In the genomic region with DNA sequence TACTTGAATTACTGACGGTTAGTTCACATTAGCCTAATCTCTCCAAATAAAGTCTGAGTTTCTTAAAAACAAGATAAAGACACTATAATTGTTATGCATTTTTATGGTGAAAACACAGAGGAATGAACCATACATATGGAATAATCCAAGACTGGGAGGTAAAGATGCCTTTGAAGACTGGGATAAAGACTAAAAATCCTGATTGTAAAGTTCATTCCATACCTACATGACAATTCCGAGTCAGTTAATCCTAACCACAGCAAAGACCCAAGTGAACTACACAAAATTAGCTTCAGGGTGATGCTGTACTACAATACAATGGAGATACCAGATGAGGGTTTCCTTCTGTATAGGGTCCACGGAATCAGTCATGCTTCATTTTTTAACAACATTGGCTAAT, we compare ENCODE assay signal across 1 cellular context.
TF ChIP-seq lines count a peak whose summit lies in the region.

No MANE protein-coding gene starts in this region.

TF ChIP-seq in GM12878, 131 proteins besides CTCF, POLR2A, EP300 and RAD21 (continued from another document):
- TF ChIP-seq MTA3 (IDR thresholded peaks at IDR 0.05; ENCODE audit: borderline replicate concordance, low read length) (no peak), MYC (IDR thresholded peaks at IDR 0.05; ENCODE audit: insufficient read depth, insufficient read length, insufficient replicate concordance, low read length, severe bottlenecking) (no peak), RB1 (IDR thresholded peaks at IDR 0.05; ENCODE audit: borderline replicate concordance) (no peak), HSF1 (IDR thresholded peaks at IDR 0.05; ENCODE audit: low read depth, low read length) (no peak), CREB1 (IDR thresholded peaks at IDR 0.05; ENCODE audit: low read depth) (no peak), FOXK2 (IDR thresholded peaks at IDR 0.05) (no peak), USF1 (IDR thresholded peaks at IDR 0.05; ENCODE audit: borderline replicate concordance, extremely low read length, insufficient read depth, low read depth, low read length) (no peak)
- TF ChIP-seq, protein P1, sequence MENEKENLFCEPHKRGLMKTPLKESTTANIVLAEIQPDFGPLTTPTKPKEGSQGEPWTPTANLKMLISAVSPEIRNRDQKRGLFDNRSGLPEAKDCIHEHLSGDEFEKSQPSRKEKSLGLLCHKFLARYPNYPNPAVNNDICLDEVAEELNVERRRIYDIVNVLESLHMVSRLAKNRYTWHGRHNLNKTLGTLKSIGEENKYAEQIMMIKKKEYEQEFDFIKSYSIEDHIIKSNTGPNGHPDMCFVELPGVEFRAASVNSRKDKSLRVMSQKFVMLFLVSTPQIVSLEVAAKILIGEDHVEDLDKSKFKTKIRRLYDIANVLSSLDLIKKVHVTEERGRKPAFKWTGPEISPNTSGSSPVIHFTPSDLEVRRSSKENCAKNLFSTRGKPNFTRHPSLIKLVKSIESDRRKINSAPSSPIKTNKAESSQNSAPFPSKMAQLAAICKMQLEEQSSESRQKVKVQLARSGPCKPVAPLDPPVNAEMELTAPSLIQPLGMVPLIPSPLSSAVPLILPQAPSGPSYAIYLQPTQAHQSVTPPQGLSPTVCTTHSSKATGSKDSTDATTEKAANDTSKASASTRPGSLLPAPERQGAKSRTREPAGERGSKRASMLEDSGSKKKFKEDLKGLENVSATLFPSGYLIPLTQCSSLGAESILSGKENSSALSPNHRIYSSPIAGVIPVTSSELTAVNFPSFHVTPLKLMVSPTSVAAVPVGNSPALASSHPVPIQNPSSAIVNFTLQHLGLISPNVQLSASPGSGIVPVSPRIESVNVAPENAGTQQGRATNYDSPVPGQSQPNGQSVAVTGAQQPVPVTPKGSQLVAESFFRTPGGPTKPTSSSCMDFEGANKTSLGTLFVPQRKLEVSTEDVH (IDR thresholded peaks at IDR 0.05; ENCODE audit: low read depth, partially characterized antibody): no peak
- TF ChIP-seq, protein P2, sequence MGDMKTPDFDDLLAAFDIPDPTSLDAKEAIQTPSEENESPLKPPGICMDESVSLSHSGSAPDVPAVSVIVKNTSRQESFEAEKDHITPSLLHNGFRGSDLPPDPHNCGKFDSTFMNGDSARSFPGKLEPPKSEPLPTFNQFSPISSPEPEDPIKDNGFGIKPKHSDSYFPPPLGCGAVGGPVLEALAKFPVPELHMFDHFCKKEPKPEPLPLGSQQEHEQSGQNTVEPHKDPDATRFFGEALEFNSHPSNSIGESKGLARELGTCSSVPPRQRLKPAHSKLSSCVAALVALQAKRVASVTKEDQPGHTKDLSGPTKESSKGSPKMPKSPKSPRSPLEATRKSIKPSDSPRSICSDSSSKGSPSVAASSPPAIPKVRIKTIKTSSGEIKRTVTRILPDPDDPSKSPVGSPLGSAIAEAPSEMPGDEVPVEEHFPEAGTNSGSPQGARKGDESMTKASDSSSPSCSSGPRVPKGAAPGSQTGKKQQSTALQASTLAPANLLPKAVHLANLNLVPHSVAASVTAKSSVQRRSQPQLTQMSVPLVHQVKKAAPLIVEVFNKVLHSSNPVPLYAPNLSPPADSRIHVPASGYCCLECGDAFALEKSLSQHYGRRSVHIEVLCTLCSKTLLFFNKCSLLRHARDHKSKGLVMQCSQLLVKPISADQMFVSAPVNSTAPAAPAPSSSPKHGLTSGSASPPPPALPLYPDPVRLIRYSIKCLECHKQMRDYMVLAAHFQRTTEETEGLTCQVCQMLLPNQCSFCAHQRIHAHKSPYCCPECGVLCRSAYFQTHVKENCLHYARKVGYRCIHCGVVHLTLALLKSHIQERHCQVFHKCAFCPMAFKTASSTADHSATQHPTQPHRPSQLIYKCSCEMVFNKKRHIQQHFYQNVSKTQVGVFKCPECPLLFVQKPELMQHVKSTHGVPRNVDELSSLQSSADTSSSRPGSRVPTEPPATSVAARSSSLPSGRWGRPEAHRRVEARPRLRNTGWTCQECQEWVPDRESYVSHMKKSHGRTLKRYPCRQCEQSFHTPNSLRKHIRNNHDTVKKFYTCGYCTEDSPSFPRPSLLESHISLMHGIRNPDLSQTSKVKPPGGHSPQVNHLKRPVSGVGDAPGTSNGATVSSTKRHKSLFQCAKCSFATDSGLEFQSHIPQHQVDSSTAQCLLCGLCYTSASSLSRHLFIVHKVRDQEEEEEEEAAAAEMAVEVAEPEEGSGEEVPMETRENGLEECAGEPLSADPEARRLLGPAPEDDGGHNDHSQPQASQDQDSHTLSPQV (IDR thresholded peaks at IDR 0.05): no peak
